ENCODE assay signal across 11 cellular contexts in genomic region chr13:113927661-113928581, GRCh38. TPM values are rescaled to one million over a fixed set of nuclear protein-coding genes. Genes with fewer than 3 reads are reported as not detected.
DNase-seq lines count a peak whose midpoint lies in the region; ATAC-seq and TF ChIP-seq lines count a peak whose summit lies in the region.
"Had no signal": no experiment of that assay in that cellular context is flagged by ENCODE, and none has a peak within 500 bp of the region (broad histone marks: within the 10 kb centered on the region; RNA-seq: fewer than 3 reads in every experiment).

No MANE protein-coding gene starts in this region.

- no peaks in the 10 kb centered on the region for H3K36me3 Mint-ChIP-seq in type B pancreatic cell

- ATAC-seq in lower lobe of right lung = peak; percentile 15 to 60
- ATAC-seq in GM21526 (IDR thresholded peaks at IDR 0.05; ENCODE audit: low FRiP score, unreplicated experiment) = no peak
- ATAC-seq in HG03135 (IDR thresholded peaks at IDR 0.05; ENCODE audit: unreplicated experiment) = no peak

- TF ChIP-seq CTCF in lower lobe of right lung (IDR thresholded peaks at IDR 0.05) (no peak), type B pancreatic cell (conservative IDR thresholded peaks at IDR 0.05) (no peak)

- H3K9me3 Mint-ChIP-seq in type B pancreatic cell = no peaks in the 10 kb centered on the region
- H3K9me3 Mint-ChIP-seq: activated T-helper 1 cell treated with anti-CD3 and anti-CD28 coated beads, Interleukin-12 subunit alpha, Interleukin-12 subunit beta, Interleukin-2, Interleukin-4 antibody, amounts not matched to agents 30 ng/mL and 10 ng/mL and 1 ng/mL, durations not matched to agents 14 hours and 24 hours and 36 hours had no signal

- no peaks in the 10 kb centered on the region for H3K27me3 Mint-ChIP-seq in type B pancreatic cell

- no peaks in the 10 kb centered on the region for H3K36me3 ChIP-seq in lower lobe of right lung

- H3K4me3 ChIP-seq in lower lobe of right lung = no peak overlapping the region

- intact Hi-C loops in lower lobe of right lung (cut with DNase I) = no loop called here

- peaks cover 6% of the 10 kb centered on the region for H3K27me3 ChIP-seq in lower lobe of right lung (ENCODE audit: low read depth)

- H3K27ac ChIP-seq in lower lobe of right lung = peak overlapping the region; percentile 18

- no peak overlapping the region for H3K4me3 Mint-ChIP-seq in type B pancreatic cell
- H3K4me3 Mint-ChIP-seq: activated T-helper 1 cell treated with anti-CD3 and anti-CD28 coated beads, Interleukin-12 subunit alpha, Interleukin-12 subunit beta, Interleukin-2, Interleukin-4 antibody, amounts not matched to agents 30 ng/mL and 10 ng/mL and 1 ng/mL, durations not matched to agents 14 hours and 24 hours and 36 hours; nephron progenitor cell had no signal

- no peaks in the 10 kb centered on the region for H3K9me3 ChIP-seq in lower lobe of right lung

- no peak overlapping the region for H3K27ac Mint-ChIP-seq in type B pancreatic cell
- H3K27ac Mint-ChIP-seq: activated T-helper 1 cell treated with anti-CD3 and anti-CD28 coated beads, Interleukin-12 subunit alpha, Interleukin-12 subunit beta, Interleukin-2, Interleukin-4 antibody, amounts not matched to agents 30 ng/mL and 10 ng/mL and 1 ng/mL, durations not matched to agents 14 hours and 24 hours and 36 hours; nephron progenitor cell had no signal

- H3K4me1 ChIP-seq in lower lobe of right lung = peaks cover 23% of the 10 kb centered on the region

- peaks cover 8% of the 10 kb centered on the region for H3K4me1 Mint-ChIP-seq in type B pancreatic cell (ENCODE audit: unreplicated experiment)

- DNase-seq in HT1080 (ENCODE audit: low read depth) (peak; percentile 75), ecto neural progenitor cell (ENCODE audit: low spot score) (peak; percentile 42), lower lobe of right lung (no peak), type B pancreatic cell (ENCODE audit: extremely low spot score, unreplicated experiment) (peak; percentile 63), T-helper 9 cell (no peak)
- DNase-seq: NCI-H2029 treated with DMSO at 0.1 percent for 48 hours, nephron progenitor cell had no signal

RNA-seq across cellular contexts. Expression of gene C13orf46, which starts 46.0 kb away (rescaled TPM):
- total RNA-seq in HT1080 (2014; rRNA removed; shearing (Covaris generic)) = 0.03 and 0.23 TPM in 2 replicates
- polyA plus RNA-seq in HT1080 (2015; cell fraction: cytosol; rRNA removed) = 0.34 and 0.36 TPM in 2 replicates
- 3.6 and 4.0 TPM in 2 replicates for polyA plus RNA-seq in HT1080 (2015; cell fraction: nucleus; rRNA removed)
- 14.0 TPM for total RNA-seq in lower lobe of right lung
- total RNA-seq in type B pancreatic cell (ENCODE audit: low replicate concordance) = 0.29 TPM in 1 of 2 replicates, not detected in the other
- total RNA-seq: epithelial cell of proximal tubule had no signal

Comparison
In these comparisons a context has a peak if more than half of its experiments do, and no peak if none do; other contexts are left out.
1. DNase-seq: peak in HT1080 (single experiment), ecto neural progenitor cell (single experiment) and type B pancreatic cell (single experiment); none in lower lobe of right lung (single experiment) and T-helper 9 cell (single experiment).
2. ATAC-seq: peak in lower lobe of right lung (2 of 2); none in GM21526 (single experiment) and HG03135 (single experiment).
3. RNA of gene C13orf46, which starts 46.0 kb away (total RNA-seq): 14.0 TPM in lower lobe of right lung (single experiment); 0.29 TPM in type B pancreatic cell and 0.03 to 0.23 TPM in HT1080; every median in the first group is over 10 times any median in the second.